Comparison of ENCODE assay signal across 13 cellular contexts in genomic region chr22:23212061-23213030, GRCh38. TPM values are rescaled to one million over a fixed set of nuclear protein-coding genes. Genes with fewer than 3 reads are reported as not detected.
DNase-seq lines count a peak whose midpoint lies in the region; ATAC-seq and TF ChIP-seq lines count a peak whose summit lies in the region.
"Had no signal": no experiment of that assay in that cellular context is flagged by ENCODE, and none has a peak within 500 bp of the region (broad histone marks: within the 10 kb centered on the region; RNA-seq: fewer than 3 reads in every experiment).

No MANE protein-coding gene starts in this region.

- CTCF ChIA-PET in PC-9 (lab: Charles Lee) = no interaction called here

- peaks cover 15% of the 10 kb centered on the region for H3K9me3 Mint-ChIP-seq in glutamatergic neuron (ENCODE audit: unreplicated experiment)
- H3K9me3 Mint-ChIP-seq: activated B cell treated with CpG ODN at 0.5 μM for 24 hours had no signal

- peak overlapping the region; percentile 85 for H3K27ac ChIP-seq in BLaER1
- H3K27ac ChIP-seq in DOHH2 (ENCODE audit: low read depth, low read length) = peak overlapping the region; percentile 94
- no peak overlapping the region for H3K27ac ChIP-seq in PC-9
- H3K27ac ChIP-seq: foreskin keratinocyte, parathyroid adenoma had no signal

- peaks cover 100% of the 10 kb centered on the region for H3K4me1 ChIP-seq in BLaER1
- peaks cover 100% of the 10 kb centered on the region for H3K4me1 ChIP-seq in DOHH2 (ENCODE audit: control insufficient read depth, low read length)
- peaks cover 22% of the 10 kb centered on the region for H3K4me1 ChIP-seq in PC-9 (replicated peaks; ENCODE audit: insufficient read depth)
- H3K4me1 ChIP-seq: parathyroid adenoma had no signal

- POLR2A ChIA-PET in PC-9 (lab: Charles Lee; ENCODE audit: unreplicated experiment) = no interaction called here

- no peaks in the 10 kb centered on the region for H3K9me3 ChIP-seq in BLaER1
- H3K9me3 ChIP-seq in DOHH2 (ENCODE audit: control insufficient read depth, insufficient read depth, low read length) = no peaks in the 10 kb centered on the region
- no peaks in the 10 kb centered on the region for H3K9me3 ChIP-seq in PC-9 (ENCODE audit: insufficient read depth, low read depth)

- ATAC-seq in HG02678 (IDR thresholded peaks at IDR 0.05; ENCODE audit: unreplicated experiment) = no peak
- ATAC-seq: foreskin keratinocyte, HCT116 had no signal

- H3K4me1 Mint-ChIP-seq in glutamatergic neuron (ENCODE audit: low read depth, unreplicated experiment) = peaks cover 61% of the 10 kb centered on the region

- no peak overlapping the region for H3K4me3 Mint-ChIP-seq in glutamatergic neuron (ENCODE audit: unreplicated experiment)
- H3K4me3 Mint-ChIP-seq: activated B cell treated with CpG ODN at 0.5 μM for 24 hours had no signal

- H3K27me3 ChIP-seq in BLaER1 (no peaks in the 10 kb centered on the region), DOHH2 (ENCODE audit: control insufficient read depth, low read length) (no peaks in the 10 kb centered on the region), PC-9 (ENCODE audit: insufficient read depth, low read depth) (no peaks in the 10 kb centered on the region)
- H3K27me3 ChIP-seq: foreskin keratinocyte had no signal

- H3K27ac Mint-ChIP-seq in glutamatergic neuron (ENCODE audit: unreplicated experiment) = peak overlapping the region; percentile 48
- H3K27ac Mint-ChIP-seq: activated B cell treated with CpG ODN at 0.5 μM for 24 hours had no signal

- TF ChIP-seq CTCF in DOHH2 (IDR thresholded peaks at IDR 0.05; ENCODE audit: low read depth, low read length, poor library complexity, severe bottlenecking) (no peak), glutamatergic neuron (IDR thresholded peaks at IDR 0.05; ENCODE audit: partially characterized antibody, unreplicated experiment) (no peak), PC-9 (conservative IDR thresholded peaks at IDR 0.05) (no peak)

- DNase-seq in NCI-H510A (lab: John Stamatoyannopoulos, UW) (peak; percentile 73), glutamatergic neuron (no peak), GM03348 (ENCODE audit: low spot score) (no peak), PC-9 (no peak), foreskin melanocyte (no peak)
- DNase-seq: activated B cell treated with CpG ODN at 0.5 μM for 24 hours, activated gamma-delta T cell, foreskin keratinocyte had no signal

- peaks cover 36% of the 10 kb centered on the region; the same call in 1 of the 2 replicates for H3K36me3 ChIP-seq in BLaER1
- H3K36me3 ChIP-seq in DOHH2 (ENCODE audit: control insufficient read depth, low read length) = peaks cover 28% of the 10 kb centered on the region
- no peaks in the 10 kb centered on the region for H3K36me3 ChIP-seq in PC-9 (ENCODE audit: low read depth)

- H3K36me3 Mint-ChIP-seq in glutamatergic neuron (ENCODE audit: unreplicated experiment) = peaks cover 5% of the 10 kb centered on the region

- H3F3A ChIP-seq in DOHH2 (ENCODE audit: control insufficient read depth, insufficient read depth) = peaks cover 46% of the 10 kb centered on the region
- H3F3A ChIP-seq in PC-9 (ENCODE audit: insufficient read depth, low read depth) = peaks cover 9% of the 10 kb centered on the region; the same call in 1 of the 2 replicates

- H3K4me2 ChIP-seq in BLaER1 = peak overlapping the region; percentile 97
- H3K4me2 ChIP-seq in DOHH2 (ENCODE audit: low read length) = peak overlapping the region; percentile 87
- H3K4me2 ChIP-seq in PC-9 = no peak overlapping the region

- peaks cover 90% of the 10 kb centered on the region for H3K79me2 ChIP-seq in DOHH2 (ENCODE audit: control insufficient read depth, low read length)
- H3K79me2 ChIP-seq in PC-9 (ENCODE audit: low read depth) = peaks cover 92% of the 10 kb centered on the region

- H3K9ac ChIP-seq in BLaER1 = peak overlapping the region; percentile 64
- H3K9ac ChIP-seq: parathyroid adenoma had no signal

- no peak overlapping the region for H2AFZ ChIP-seq in PC-9
- H2AFZ ChIP-seq: parathyroid adenoma had no signal

- intact Hi-C loops in PC-9 (cut with micrococcal nuclease; ENCODE audit: unreplicated experiment) = no loop called here

- H3K9me2 ChIP-seq in DOHH2 (replicated peaks; ENCODE audit: control insufficient read depth, low read length) (no peaks in the 10 kb centered on the region), PC-9 (ENCODE audit: insufficient read depth) (no peaks in the 10 kb centered on the region)

- H3K4me3 ChIP-seq in BLaER1 = peak overlapping the region; percentile 44
- H3K4me3 ChIP-seq in DOHH2 (ENCODE audit: low read length) = peak overlapping the region; percentile 70
- H3K4me3 ChIP-seq in PC-9 = no peak overlapping the region

- peaks cover 10% of the 10 kb centered on the region for H3K27me3 Mint-ChIP-seq in glutamatergic neuron (ENCODE audit: unreplicated experiment)

- H4K20me1 ChIP-seq in BLaER1 (peaks cover 100% of the 10 kb centered on the region), DOHH2 (ENCODE audit: control insufficient read depth, insufficient read depth, low read depth, low read length) (no peaks in the 10 kb centered on the region), PC-9 (ENCODE audit: insufficient read depth) (peaks cover 23% of the 10 kb centered on the region)

- BruUV-seq in PC-9 (replicated peaks; lab: Mats Ljungman, UMichigan) = no TSS peak

RNA-seq across cellular contexts. Expression of gene BCR, which starts 32.0 kb away (rescaled TPM):
- total RNA-seq in glutamatergic neuron (ENCODE audit: unreplicated experiment) (268 TPM), PC-9 (2021) (47.8 and 54.9 TPM in 2 replicates)
